In the genomic region with DNA sequence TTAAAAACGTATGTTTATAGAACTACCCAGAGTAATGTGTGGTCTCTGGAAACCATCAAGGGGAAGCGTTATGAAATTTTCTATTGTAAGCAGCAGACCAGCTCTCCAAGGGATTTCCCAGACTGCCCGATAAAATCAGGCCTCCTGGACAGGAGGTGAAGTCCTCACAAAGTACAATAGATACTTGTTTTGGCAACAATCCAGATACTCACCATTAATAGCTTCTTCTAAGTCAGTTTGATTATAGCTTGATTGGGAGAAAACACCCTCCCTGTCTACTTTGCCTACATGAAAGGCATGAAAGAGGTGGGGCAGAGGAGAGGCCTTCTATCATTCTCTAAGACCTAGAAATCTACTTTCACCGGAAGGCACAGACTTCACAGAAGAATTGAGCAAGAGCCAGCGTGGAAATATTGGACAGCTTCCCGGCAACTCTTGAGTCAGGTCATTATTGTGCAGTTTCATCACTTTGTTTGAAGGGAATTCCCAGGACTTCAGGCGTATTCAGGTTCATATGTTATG, we compare ENCODE assay signal across 9 cellular contexts.
DNase-seq lines count a peak whose midpoint lies in the region; ATAC-seq and TF ChIP-seq lines count a peak whose summit lies in the region.
"Had no signal": no experiment of that assay in that cellular context is flagged by ENCODE, and none has a peak within 500 bp of the region (broad histone marks: within the 10 kb centered on the region; RNA-seq: fewer than 3 reads in every experiment).

No MANE protein-coding gene starts in this region.

- peaks cover 35 to 45% of the 10 kb centered on the region in 2 donors for H3K4me1 ChIP-seq in left lung
- peaks cover 31% of the 10 kb centered on the region for H3K4me1 ChIP-seq in upper lobe of right lung

- H3K9me3 ChIP-seq in left lung (no peaks in the 10 kb centered on the region), upper lobe of right lung (no peaks in the 10 kb centered on the region)

- no peaks in the 10 kb centered on the region for H3K36me3 ChIP-seq in left lung
- no peaks in the 10 kb centered on the region for H3K36me3 ChIP-seq in upper lobe of right lung

- ATAC-seq in left lung: peak; percentile 80
- ATAC-seq in upper lobe of right lung: peak; percentile 84
- ATAC-seq in HG03342 (IDR thresholded peaks at IDR 0.05; ENCODE audit: unreplicated experiment): no peak

- intact Hi-C loops in left lung (cut with DNase I): no loop called here
- intact Hi-C loops in upper lobe of right lung (cut with DNase I): no loop called here

- in situ Hi-C loops in astrocyte of the spinal cord (cut with HindIII; ENCODE audit: low sequenced_read_pairs): no loop called here

- H3K27me3 ChIP-seq in left lung (no peaks in the 10 kb centered on the region), upper lobe of right lung (no peaks in the 10 kb centered on the region)

- H3K27ac ChIP-seq in left lung (peak overlapping the region; percentile 79 to 84), upper lobe of right lung (peak overlapping the region; percentile 51)
- H3K27ac ChIP-seq: 22Rv1 had no signal

- DNase-seq in DMS 273 (lab: John Stamatoyannopoulos, UW; ENCODE audit: unreplicated experiment) (peak; percentile 49), DMS 273 treated with DMSO at 0.1 percent for 48 hours (lab: John Stamatoyannopoulos, UW) (no peak), astrocyte of the spinal cord (ENCODE audit: low read depth, low spot score) (peak; percentile 98), left lung (peak in 1 of 2 donors; percentile 81), upper lobe of right lung (no peak), occipital lobe (lab: John Stamatoyannopoulos, UW) (no peak), NCI-H2171 treated with DMSO at 0.1 percent for 48 hours (lab: John Stamatoyannopoulos, UW) (no peak)

- H3K4me3 ChIP-seq in astrocyte of the spinal cord (ENCODE audit: low read depth, low read length) (no peak overlapping the region), left lung (no peak overlapping the region), upper lobe of right lung (no peak overlapping the region)

- TF ChIP-seq CTCF in astrocyte of the spinal cord (IDR thresholded peaks at IDR 0.05; ENCODE audit: low read depth, low read length) (no peak), left lung (IDR thresholded peaks at IDR 0.05) (no peak), upper lobe of right lung (IDR thresholded peaks at IDR 0.05) (no peak)

Comparison
In these comparisons a context has a peak if more than half of its experiments do, and no peak if none do; other contexts are left out.
1. DNase-seq: peak in DMS 273 (single experiment) and astrocyte of the spinal cord (single experiment); none in DMS 273 treated with DMSO at 0.1 percent for 48 hours (single experiment), upper lobe of right lung (single experiment), occipital lobe (single experiment) and NCI-H2171 treated with DMSO at 0.1 percent for 48 hours (single experiment).